8 cellular contexts compared by ENCODE assay signal in the genomic region with DNA sequence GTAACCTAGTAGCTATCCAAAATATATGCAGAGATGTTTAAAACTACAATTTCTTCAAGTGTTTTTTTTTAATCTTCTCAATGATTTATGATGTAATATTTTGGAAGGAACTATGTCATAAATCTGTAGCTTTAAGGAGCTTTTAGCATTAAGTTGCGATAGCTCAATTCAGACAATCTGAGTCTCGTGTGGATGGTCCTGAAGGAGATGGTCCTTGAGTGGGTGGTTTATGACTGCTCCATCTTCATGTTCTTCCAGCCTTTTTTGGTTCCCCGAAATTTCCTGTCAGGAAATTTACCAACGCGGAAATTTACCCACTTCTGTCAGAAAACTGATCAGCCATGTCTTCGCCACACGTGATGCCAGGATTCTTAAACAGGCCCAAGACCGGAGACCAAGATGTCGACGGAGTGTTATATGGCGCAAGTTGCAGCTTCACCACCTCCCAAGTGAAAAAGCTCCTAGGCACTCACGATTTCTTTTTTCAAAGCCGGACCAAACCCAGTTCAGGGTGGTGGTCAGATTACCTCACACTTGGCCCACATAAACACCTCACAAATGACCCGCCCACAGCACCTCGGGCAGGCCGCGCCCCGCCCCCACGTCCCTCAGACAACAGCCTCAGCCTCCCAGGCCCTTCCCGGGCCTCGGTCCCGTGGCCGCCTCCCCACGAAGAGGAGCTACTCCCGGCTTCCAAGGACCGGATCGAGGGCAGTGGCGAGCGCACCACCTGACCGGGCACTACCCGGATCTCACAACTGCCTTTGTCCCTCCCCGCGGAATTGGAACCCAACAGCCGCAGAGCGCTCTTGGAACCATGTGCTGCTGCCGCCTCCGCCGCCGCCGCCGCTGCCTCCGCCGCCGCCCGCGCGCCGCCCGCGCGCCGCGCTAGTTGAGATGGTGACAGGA. TPM values are rescaled to one million over a fixed set of nuclear protein-coding genes. Genes with fewer than 3 reads are reported as not detected.
A peak's percentile ranks its signal among the peaks of the same experiment; 100 is the strongest.
DNase-seq lines count a peak whose midpoint lies in the region; ATAC-seq and TF ChIP-seq lines count a peak whose summit lies in the region.

TSS of gene MORC2 (minus strand) at position 760 of the 909 bp plus-strand sequence. CDS start 885 bp downstream, outside the sequence.

- TF ChIP-seq CTCF in WTC11 (IDR thresholded peaks at IDR 0.05): no peak

- DNase-seq in Daoy (ENCODE audit: low read depth) (peak; percentile 57), HuH-7 (ENCODE audit: low spot score) (peak; percentile 70), WTC11 (ENCODE audit: low spot score) (peak; percentile 72), foreskin melanocyte (peak; percentile 16), AG08396 (ENCODE audit: low spot score) (no peak), EL (no peak)

- POLR2A ChIA-PET in WTC11 (lab: Charles Lee): interaction anchor here (0.6 to 3.3 kb wide), 16 partner anchors 9 to 378 kb away, joined by 3 to 43 read pairs (median 4); partner anchors contain the start of genes PATZ1, PLA2G3, RNF185 and SMTN

- no peaks in the 10 kb centered on the region for H3K27me3 Mint-ChIP-seq in WTC11 (ENCODE audit: low read depth)

- H3K4me3 ChIP-seq in neuron (ENCODE audit: low read length): peak within 1 kb of the TSS; percentile 98

- ATAC-seq in GM21515 (IDR thresholded peaks at IDR 0.05; ENCODE audit: unreplicated experiment) (peak; percentile 20), WTC11 (peak; percentile 67)

- peaks cover 62% of the 10 kb centered on the region for H3K4me1 Mint-ChIP-seq in WTC11

- CTCF ChIA-PET in WTC11 (lab: Charles Lee): interaction anchor here (0.9 to 4.0 kb wide), 15 partner anchors 12 to 581 kb away, joined by 3 to 73 read pairs (median 4); partner anchors contain the start of genes RNF215, SELENOM and SMTN

- H3K9me3 ChIP-seq in neuron (ENCODE audit: low read length): peaks cover 49% of the 10 kb centered on the region

- H3K4me3 Mint-ChIP-seq in WTC11: peak within 1 kb of the TSS; percentile 88

- peak within 1 kb of the TSS; percentile 98 for H3K27ac Mint-ChIP-seq in WTC11

- H3K4me1 ChIP-seq in neuron (ENCODE audit: insufficient read depth, low read length): peaks cover 25% of the 10 kb centered on the region

- H3K36me3 Mint-ChIP-seq in WTC11: peaks cover 46% of the 10 kb centered on the region

- peaks cover 44% of the 10 kb centered on the region for H3K36me3 ChIP-seq in neuron (ENCODE audit: insufficient read depth, low read length)

- H3K9me3 Mint-ChIP-seq in WTC11: peaks cover 3% of the 10 kb centered on the region; the same call in 1 of the 2 replicates

- H2AFZ ChIP-seq in neuron (ENCODE audit: low read depth, low read length): peak within 1 kb of the TSS; percentile 37

- no peaks in the 10 kb centered on the region for H3K27me3 ChIP-seq in neuron (ENCODE audit: insufficient read depth, low read length)

TF ChIP-seq in WTC11, 78 proteins besides CTCF, POLR2A, EP300 and RAD21 (continues in another document):
- TF ChIP-seq, protein P1, sequence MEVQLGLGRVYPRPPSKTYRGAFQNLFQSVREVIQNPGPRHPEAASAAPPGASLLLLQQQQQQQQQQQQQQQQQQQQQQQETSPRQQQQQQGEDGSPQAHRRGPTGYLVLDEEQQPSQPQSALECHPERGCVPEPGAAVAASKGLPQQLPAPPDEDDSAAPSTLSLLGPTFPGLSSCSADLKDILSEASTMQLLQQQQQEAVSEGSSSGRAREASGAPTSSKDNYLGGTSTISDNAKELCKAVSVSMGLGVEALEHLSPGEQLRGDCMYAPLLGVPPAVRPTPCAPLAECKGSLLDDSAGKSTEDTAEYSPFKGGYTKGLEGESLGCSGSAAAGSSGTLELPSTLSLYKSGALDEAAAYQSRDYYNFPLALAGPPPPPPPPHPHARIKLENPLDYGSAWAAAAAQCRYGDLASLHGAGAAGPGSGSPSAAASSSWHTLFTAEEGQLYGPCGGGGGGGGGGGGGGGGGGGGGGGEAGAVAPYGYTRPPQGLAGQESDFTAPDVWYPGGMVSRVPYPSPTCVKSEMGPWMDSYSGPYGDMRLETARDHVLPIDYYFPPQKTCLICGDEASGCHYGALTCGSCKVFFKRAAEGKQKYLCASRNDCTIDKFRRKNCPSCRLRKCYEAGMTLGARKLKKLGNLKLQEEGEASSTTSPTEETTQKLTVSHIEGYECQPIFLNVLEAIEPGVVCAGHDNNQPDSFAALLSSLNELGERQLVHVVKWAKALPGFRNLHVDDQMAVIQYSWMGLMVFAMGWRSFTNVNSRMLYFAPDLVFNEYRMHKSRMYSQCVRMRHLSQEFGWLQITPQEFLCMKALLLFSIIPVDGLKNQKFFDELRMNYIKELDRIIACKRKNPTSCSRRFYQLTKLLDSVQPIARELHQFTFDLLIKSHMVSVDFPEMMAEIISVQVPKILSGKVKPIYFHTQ (CRISPR knock-in tag; IDR thresholded peaks at IDR 0.05): 0 out of 2 replicates have a peak, but pooled peaks have one; percentile 45
- TF ChIP-seq, protein P2, sequence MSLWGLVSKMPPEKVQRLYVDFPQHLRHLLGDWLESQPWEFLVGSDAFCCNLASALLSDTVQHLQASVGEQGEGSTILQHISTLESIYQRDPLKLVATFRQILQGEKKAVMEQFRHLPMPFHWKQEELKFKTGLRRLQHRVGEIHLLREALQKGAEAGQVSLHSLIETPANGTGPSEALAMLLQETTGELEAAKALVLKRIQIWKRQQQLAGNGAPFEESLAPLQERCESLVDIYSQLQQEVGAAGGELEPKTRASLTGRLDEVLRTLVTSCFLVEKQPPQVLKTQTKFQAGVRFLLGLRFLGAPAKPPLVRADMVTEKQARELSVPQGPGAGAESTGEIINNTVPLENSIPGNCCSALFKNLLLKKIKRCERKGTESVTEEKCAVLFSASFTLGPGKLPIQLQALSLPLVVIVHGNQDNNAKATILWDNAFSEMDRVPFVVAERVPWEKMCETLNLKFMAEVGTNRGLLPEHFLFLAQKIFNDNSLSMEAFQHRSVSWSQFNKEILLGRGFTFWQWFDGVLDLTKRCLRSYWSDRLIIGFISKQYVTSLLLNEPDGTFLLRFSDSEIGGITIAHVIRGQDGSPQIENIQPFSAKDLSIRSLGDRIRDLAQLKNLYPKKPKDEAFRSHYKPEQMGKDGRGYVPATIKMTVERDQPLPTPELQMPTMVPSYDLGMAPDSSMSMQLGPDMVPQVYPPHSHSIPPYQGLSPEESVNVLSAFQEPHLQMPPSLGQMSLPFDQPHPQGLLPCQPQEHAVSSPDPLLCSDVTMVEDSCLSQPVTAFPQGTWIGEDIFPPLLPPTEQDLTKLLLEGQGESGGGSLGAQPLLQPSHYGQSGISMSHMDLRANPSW (CRISPR knock-in tag; conservative IDR thresholded peaks at IDR 0.05; ENCODE audit: low read depth): 0 out of 2 replicates have a peak, but pooled peaks have one; percentile 71
- TF ChIP-seq ZNF512 (CRISPR knock-in tag; IDR thresholded peaks at IDR 0.05; ENCODE audit: borderline replicate concordance) (0 out of 2 replicates have a peak, but pooled peaks have one; percentile 50), JUN (CRISPR knock-in tag; IDR thresholded peaks at IDR 0.05) (0 out of 2 replicates have a peak, but pooled peaks have one; percentile 30), ZNF121 (CRISPR knock-in tag; IDR thresholded peaks at IDR 0.05) (no peak)
- TF ChIP-seq, protein P3, sequence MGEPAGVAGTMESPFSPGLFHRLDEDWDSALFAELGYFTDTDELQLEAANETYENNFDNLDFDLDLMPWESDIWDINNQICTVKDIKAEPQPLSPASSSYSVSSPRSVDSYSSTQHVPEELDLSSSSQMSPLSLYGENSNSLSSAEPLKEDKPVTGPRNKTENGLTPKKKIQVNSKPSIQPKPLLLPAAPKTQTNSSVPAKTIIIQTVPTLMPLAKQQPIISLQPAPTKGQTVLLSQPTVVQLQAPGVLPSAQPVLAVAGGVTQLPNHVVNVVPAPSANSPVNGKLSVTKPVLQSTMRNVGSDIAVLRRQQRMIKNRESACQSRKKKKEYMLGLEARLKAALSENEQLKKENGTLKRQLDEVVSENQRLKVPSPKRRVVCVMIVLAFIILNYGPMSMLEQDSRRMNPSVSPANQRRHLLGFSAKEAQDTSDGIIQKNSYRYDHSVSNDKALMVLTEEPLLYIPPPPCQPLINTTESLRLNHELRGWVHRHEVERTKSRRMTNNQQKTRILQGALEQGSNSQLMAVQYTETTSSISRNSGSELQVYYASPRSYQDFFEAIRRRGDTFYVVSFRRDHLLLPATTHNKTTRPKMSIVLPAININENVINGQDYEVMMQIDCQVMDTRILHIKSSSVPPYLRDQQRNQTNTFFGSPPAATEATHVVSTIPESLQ (CRISPR knock-in tag; IDR thresholded peaks at IDR 0.05): 0 out of 2 replicates have a peak, but pooled peaks have one; percentile 38
- TF ChIP-seq, protein P4, sequence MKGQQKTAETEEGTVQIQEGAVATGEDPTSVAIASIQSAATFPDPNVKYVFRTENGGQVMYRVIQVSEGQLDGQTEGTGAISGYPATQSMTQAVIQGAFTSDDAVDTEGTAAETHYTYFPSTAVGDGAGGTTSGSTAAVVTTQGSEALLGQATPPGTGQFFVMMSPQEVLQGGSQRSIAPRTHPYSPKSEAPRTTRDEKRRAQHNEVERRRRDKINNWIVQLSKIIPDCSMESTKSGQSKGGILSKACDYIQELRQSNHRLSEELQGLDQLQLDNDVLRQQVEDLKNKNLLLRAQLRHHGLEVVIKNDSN (CRISPR knock-in tag; IDR thresholded peaks at IDR 0.05): peak; percentile 28; the same call in 1 of the 2 replicates

RNA-seq across cellular contexts. Expression of gene MORC2, which starts in this region (rescaled TPM):
- 12.6 and 13.4 TPM in 2 replicates for total RNA-seq in Daoy (2014; rRNA removed; shearing (Covaris generic))
- 49.6 to 62.3 TPM (median 54.3 TPM) in 3 replicates for total RNA-seq in WTC11 (2021)

Comparison
In these comparisons a context has a peak if more than half of its experiments do, and no peak if none do; other contexts are left out.
1. DNase-seq: peak in Daoy (single experiment), HuH-7 (single experiment), WTC11 (single experiment) and foreskin melanocyte (single experiment); none in AG08396 (single experiment) and EL (single experiment).